26 cellular contexts compared by ENCODE assay signal in genomic region chr5:11449217-11449616, GRCh38.
"Had no signal": no experiment of that assay in that cellular context is flagged by ENCODE, and none has a peak within 500 bp of the region (broad histone marks: within the 10 kb centered on the region; RNA-seq: fewer than 3 reads in every experiment).

No MANE protein-coding gene starts in this region.

- H3K36me3 Mint-ChIP-seq: activated naive CD8-positive, alpha-beta T cell had no signal

- H3K27ac Mint-ChIP-seq: activated CD4-positive, alpha-beta T cell treated with anti-CD3 and anti-CD28 coated beads for 36 hours; activated CD4-positive, alpha-beta T cell treated with anti-CD3 and anti-CD28 coated beads, Interleukin-2, amount 10 ng/mL, durations not matched to agents 7 days and 5 days; activated CD8-positive, alpha-beta T cell treated with anti-CD3 and anti-CD28 coated beads for 36 hours; activated naive CD8-positive, alpha-beta T cell; activated T-helper 17 cell treated with anti-CD3 and anti-CD28 coated beads, Interleukin-2, amount 50 U/mL, for 72 hours; endodermal cell had no signal

- H3K27me3 ChIP-seq: body of pancreas, colonic mucosa had no signal

- H3K4me3 Mint-ChIP-seq: activated CD4-positive, alpha-beta T cell treated with anti-CD3 and anti-CD28 coated beads for 36 hours; activated CD4-positive, alpha-beta T cell treated with anti-CD3 and anti-CD28 coated beads, Interleukin-2, amount 10 ng/mL, durations not matched to agents 7 days and 5 days; activated CD8-positive, alpha-beta T cell treated with anti-CD3 and anti-CD28 coated beads for 36 hours; activated naive CD8-positive, alpha-beta T cell; activated T-cell treated with anti-CD3 and anti-CD28 coated beads, Interleukin-2, amount 50 U/mL, for 4 hours; activated T-helper 17 cell treated with anti-CD3 and anti-CD28 coated beads, Interleukin-2, amount 50 U/mL, for 72 hours; endodermal cell had no signal

- DNase-seq: activated CD4-positive, alpha-beta T cell treated with anti-CD3 and anti-CD28 coated beads for 36 hours; activated CD4-positive, alpha-beta T cell treated with anti-CD3 and anti-CD28 coated beads, Interleukin-2, amount 10 ng/mL, durations not matched to agents 7 days and 5 days; activated CD4-positive, alpha-beta T cell treated with anti-CD3 and anti-CD28 coated beads, Interleukin-2, amount 50 U/mL, for 4 hours; activated CD4-positive, CD25-positive, alpha-beta regulatory T cell; activated CD4-positive, CD25-positive, alpha-beta regulatory T cell treated with anti-CD3 and anti-CD28 coated beads, Interleukin-2, amount 50 U/mL, for 72 hours; activated CD8-positive, alpha-beta memory T cell treated with anti-CD3 and anti-CD28 coated beads for 24 hours; activated CD8-positive, alpha-beta T cell treated with anti-CD3 and anti-CD28 coated beads for 36 hours; activated effector memory CD4-positive, alpha-beta T cell treated with Interleukin-2 at 50 U/mL for 16 hours; activated gamma-delta T cell treated with Interleukin-2 at 50 U/mL for 16 hours; activated naive CD4-positive, alpha-beta T cell treated with anti-CD3 and anti-CD28 coated beads, Interleukin-2, amount 50 U/mL, for 16 hours; activated naive CD4-positive, alpha-beta T cell treated with Interleukin-2 at 50 U/mL for 16 hours; activated T-cell treated with anti-CD3 and anti-CD28 coated beads, Interleukin-2, amount 50 U/mL, for 4 hours; amniotic stem cell; anterior cingulate cortex; body of pancreas; central memory CD4-positive, alpha-beta T cell; cerebellar nuclear complex; colonic mucosa; effector memory CD4-positive, alpha-beta T cell; endodermal cell; foreskin fibroblast; head of caudate nucleus; T-helper 2 cell had no signal

- H3K4me1 Mint-ChIP-seq: activated CD4-positive, alpha-beta T cell treated with anti-CD3 and anti-CD28 coated beads for 36 hours; activated CD4-positive, alpha-beta T cell treated with anti-CD3 and anti-CD28 coated beads, Interleukin-2, amount 10 ng/mL, durations not matched to agents 7 days and 5 days; activated T-helper 17 cell treated with anti-CD3 and anti-CD28 coated beads, Interleukin-2, amount 50 U/mL, for 72 hours had no signal

- ATAC-seq: activated CD4-positive, alpha-beta T cell treated with anti-CD3 and anti-CD28 coated beads for 36 hours; activated CD8-positive, alpha-beta T cell treated with anti-CD3 and anti-CD28 coated beads for 36 hours; activated T-cell treated with anti-CD3 and anti-CD28 coated beads, Interleukin-2, amount 50 U/mL, for 4 hours; activated T-helper 17 cell treated with anti-CD3 and anti-CD28 coated beads, Interleukin-2, amount 50 U/mL, for 72 hours; body of pancreas; esophagus mucosa had no signal

- H3K9me3 ChIP-seq: body of pancreas, colonic mucosa had no signal

- H3K4me1 ChIP-seq: body of pancreas, colonic mucosa had no signal

- H3K4me3 ChIP-seq: body of pancreas, colonic mucosa had no signal

- H3K9me3 Mint-ChIP-seq: activated CD4-positive, alpha-beta T cell treated with anti-CD3 and anti-CD28 coated beads, Interleukin-2, amount 10 ng/mL, durations not matched to agents 7 days and 5 days; activated CD8-positive, alpha-beta T cell treated with anti-CD3 and anti-CD28 coated beads for 36 hours; activated T-cell treated with anti-CD3 and anti-CD28 coated beads, Interleukin-2, amount 50 U/mL, for 4 hours; activated T-helper 17 cell treated with anti-CD3 and anti-CD28 coated beads, Interleukin-2, amount 50 U/mL, for 72 hours; endodermal cell had no signal

- H3K27me3 Mint-ChIP-seq: activated CD4-positive, alpha-beta T cell treated with anti-CD3 and anti-CD28 coated beads, Interleukin-2, amount 10 ng/mL, durations not matched to agents 7 days and 5 days; activated CD8-positive, alpha-beta T cell treated with anti-CD3 and anti-CD28 coated beads for 36 hours had no signal

- H3K36me3 ChIP-seq: colonic mucosa had no signal

- H3K27ac ChIP-seq: body of pancreas, colonic mucosa had no signal
